Comparison of ENCODE assay signal across 10 cellular contexts in genomic region chr15:96340348-96340610, GRCh38. TPM values are rescaled to one million over a fixed set of nuclear protein-coding genes. Genes with fewer than 3 reads are reported as not detected.
DNase-seq lines count a peak whose midpoint lies in the region; ATAC-seq, FAIRE-seq and TF ChIP-seq lines count a peak whose summit lies in the region.
"Had no signal": no experiment of that assay in that cellular context is flagged by ENCODE, and none has a peak within 500 bp of the region (broad histone marks: within the 10 kb centered on the region; RNA-seq: fewer than 3 reads in every experiment).

No MANE protein-coding gene starts in this region.

- intact Hi-C loops in MCF 10A (cut with micrococcal nuclease) (loop anchor here (1.0 kb wide), 1 partner anchor 9 kb away; no protein-coding TSS in a partner anchor), HepG2 (cut with micrococcal nuclease; ENCODE audit: unreplicated experiment) (no loop called here)

- H3K27me3 ChIP-seq in KMS-11 (ENCODE audit: insufficient read depth, low read depth) (no peaks in the 10 kb centered on the region), HepG2 (ENCODE audit: control insufficient read depth in 1 of 2, insufficient read depth in 2 of 2, low read length in 2 of 2) (no peaks in the 10 kb centered on the region)

- peaks cover 34% of the 10 kb centered on the region for H3K4me1 Mint-ChIP-seq in MCF 10A (ENCODE audit: insufficient read depth, unreplicated experiment)
- no peaks in the 10 kb centered on the region for H3K4me1 Mint-ChIP-seq in activated CD8-positive, alpha-beta T cell treated with anti-CD3 and anti-CD28 coated beads, Interleukin-2, amount 10 ng/mL, durations not matched to agents 7 days and 5 days (ENCODE audit: low read depth)

- POLR2A ChIA-PET in MCF 10A (lab: Yijun Ruan, JAX) (interaction anchor here (0.6 to 9.0 kb wide), 7 partner anchors 11 to 1667 kb away, joined by 3 to 156 read pairs (median 3); partner anchors contain the start of gene NR2F2), HepG2 (lab: Yijun Ruan, JAX) (interaction anchor here (0.7 to 1.8 kb wide), 2 partner anchors 14 to 1496 kb away, joined by 3 to 4 read pairs; no protein-coding TSS in a partner anchor)
- POLR2A ChIA-PET in activated CD8-positive, alpha-beta T cell treated with anti-CD3 and anti-CD28 coated beads, Interleukin-2, amount 10 ng/mL, durations not matched to agents 7 days and 5 days (lab: Charles Lee) = no interaction called here

- TF ChIP-seq POLR2A in HepG2 (IDR thresholded peaks at IDR 0.05; ENCODE audit: insufficient read depth in 1 of 2, low read depth in 2 of 2, low read length in 2 of 2) = no peak

- in situ Hi-C loops in HepG2 (cut with HindIII; ENCODE audit: extremely low pct_ligation_motif_present, low pct_unique_long_range_greater_than_20kb) = loop anchor here (10.0 to 25.0 kb wide), 4 partner anchors 578 to 1665 kb away; no protein-coding TSS in a partner anchor

- no peak overlapping the region for H3K4me3 ChIP-seq in KMS-11 (IDR thresholded peaks at IDR 0.05; ENCODE audit: insufficient read depth, low read depth, low read length)
- no peak overlapping the region for H3K4me3 ChIP-seq in HepG2 (replicated peaks in 1 of 3; ENCODE audit: insufficient read depth in 1 of 3, low read depth in 2 of 3, low read length in 3 of 3)

- peaks cover 16% of the 10 kb centered on the region for H3K36me3 Mint-ChIP-seq in MCF 10A (ENCODE audit: insufficient read depth, unreplicated experiment)
- peaks cover 11% of the 10 kb centered on the region for H3K36me3 Mint-ChIP-seq in activated CD8-positive, alpha-beta T cell treated with anti-CD3 and anti-CD28 coated beads, Interleukin-2, amount 10 ng/mL, durations not matched to agents 7 days and 5 days (ENCODE audit: low read depth)

- H3K4me3 Mint-ChIP-seq in MCF 10A (ENCODE audit: unreplicated experiment) = peak overlapping the region; percentile 84
- H3K4me3 Mint-ChIP-seq in activated CD8-positive, alpha-beta T cell treated with anti-CD3 and anti-CD28 coated beads, Interleukin-2, amount 10 ng/mL, durations not matched to agents 7 days and 5 days = no peak overlapping the region

- peak overlapping the region; percentile 98 for H3K9ac ChIP-seq in KMS-11
- H3K9ac ChIP-seq in HepG2 (ENCODE audit: insufficient read depth, low read depth, low read length) = no peak overlapping the region

- CTCF ChIA-PET in MCF 10A (lab: Yijun Ruan, JAX) = interaction anchor here (0.8 to 2.8 kb wide), 4 partner anchors 9 to 51 kb away, joined by 4 to 20 read pairs (median 10); no protein-coding TSS in a partner anchor
- CTCF ChIA-PET in HepG2 (lab: Yijun Ruan, JAX; ENCODE audit: low intra/inter-chr PET ratio, low total read pairs) = no interaction called here
- CTCF ChIA-PET in activated CD8-positive, alpha-beta T cell treated with anti-CD3 and anti-CD28 coated beads, Interleukin-2, amount 10 ng/mL, durations not matched to agents 7 days and 5 days (lab: Charles Lee) = interaction anchor here (1.1 kb wide), 1 partner anchor 26 kb away, joined by 3 read pairs; no protein-coding TSS in a partner anchor

- FAIRE-seq in HepG2 (lab: Jason Lieb, UNC) = no peak

- H3K79me2 ChIP-seq in KMS-11 (ENCODE audit: insufficient read depth, low read depth) (peaks cover 30% of the 10 kb centered on the region; the same call in 1 of the 2 replicates), HepG2 (ENCODE audit: insufficient read depth, low read length) (peaks cover 61% of the 10 kb centered on the region)

- peak overlapping the region; percentile 96 for H3K4me2 ChIP-seq in KMS-11
- peak overlapping the region; percentile 85; the same call in 1 of the 2 replicates for H3K4me2 ChIP-seq in HepG2 (ENCODE audit: low read depth, low read length)

- TF ChIP-seq RAD21 in HepG2 (CRISPR knock-in tag; IDR thresholded peaks at IDR 0.05) = no peak

- H3K9me3 ChIP-seq in HepG2 (ENCODE audit: low read length) = no peaks in the 10 kb centered on the region

- H3K27ac ChIP-seq in KMS-11 (peak overlapping the region; percentile 97), HepG2 (ENCODE audit: extremely low read length, insufficient read depth, low read length) (no peak overlapping the region), temporal lobe (ENCODE audit: low read depth, low read length) (peak overlapping the region; percentile 69)

- no peak for DNase-seq in MCF 10A (ENCODE audit: unreplicated experiment)
- DNase-seq in HepG2 (ENCODE audit: low spot score) = no peak
- no peak for DNase-seq in H4 (ENCODE audit: low spot score)
- DNase-seq in activated CD8-positive, alpha-beta T cell treated with anti-CD3 and anti-CD28 coated beads, Interleukin-2, amount 10 ng/mL, durations not matched to agents 7 days and 5 days = no peak
- DNase-seq: activated CD4-positive, CD25-positive, alpha-beta regulatory T cell treated with anti-CD3 and anti-CD28 coated beads, Interleukin-2, amount 50 U/mL, for 72 hours; erythroblast; NCI-H345 had no signal

- no peaks in the 10 kb centered on the region for H3K27me3 Mint-ChIP-seq in MCF 10A (ENCODE audit: insufficient read depth, unreplicated experiment)
- H3K27me3 Mint-ChIP-seq in activated CD8-positive, alpha-beta T cell treated with anti-CD3 and anti-CD28 coated beads, Interleukin-2, amount 10 ng/mL, durations not matched to agents 7 days and 5 days (ENCODE audit: low read depth) = peaks cover 82% of the 10 kb centered on the region

- 97% methylated on average over 11 of the region's 11 CpGs for WGBS in HepG2 (ENCODE audit: low lambda C conversion rate)

- TF ChIP-seq CTCF in KMS-11 (conservative IDR thresholded peaks at IDR 0.05; ENCODE audit: low read depth, low read length) = no peak
- no peak for TF ChIP-seq CTCF in MCF 10A (IDR thresholded peaks at IDR 0.05; ENCODE audit: unreplicated experiment)
- TF ChIP-seq CTCF in HepG2 (CRISPR knock-in tag; IDR thresholded peaks at IDR 0.05) = no peak

- H2AFZ ChIP-seq in KMS-11 (ENCODE audit: low read depth) = peak overlapping the region; percentile 50
- H2AFZ ChIP-seq in HepG2 (ENCODE audit: low read length) = no peak overlapping the region

- BruUV-seq in MCF 10A (replicated peaks; lab: Mats Ljungman, UMichigan) (TSS peak; percentile 66), HepG2 (replicated peaks; lab: Mats Ljungman, UMichigan) (no TSS peak)

- TF ChIP-seq EP300 in HepG2 (IDR thresholded peaks at IDR 0.05; ENCODE audit: low read depth in 2 of 2, low read length in 2 of 2) = no peak
- no peak for TF ChIP-seq EP300 in HepG2 (CRISPR knock-in tag; IDR thresholded peaks at IDR 0.05; ENCODE audit: borderline replicate concordance)

- H3K36me3 ChIP-seq in KMS-11 (ENCODE audit: insufficient read depth) (no peaks in the 10 kb centered on the region), HepG2 (replicated peaks in 1 of 2; ENCODE audit: control insufficient read depth in 1 of 2, insufficient read depth in 2 of 2, low read length in 2 of 2) (peaks cover 1 to 10% of the 10 kb centered on the region in 2 experiments; a peak in 3 of 5 replicates)

- H3K4me1 ChIP-seq in KMS-11 (ENCODE audit: low read depth, poor library complexity, severe bottlenecking) (peaks cover 42% of the 10 kb centered on the region), HepG2 (ENCODE audit: insufficient read depth, low read length) (peaks cover 44% of the 10 kb centered on the region)

- no peak for ATAC-seq in HepG2
- no peak for ATAC-seq in activated CD8-positive, alpha-beta T cell treated with anti-CD3 and anti-CD28 coated beads, Interleukin-2, amount 10 ng/mL, durations not matched to agents 7 days and 5 days
- no peak for ATAC-seq in GM18868 (IDR thresholded peaks at IDR 0.05; ENCODE audit: unreplicated experiment)

- H3K27ac Mint-ChIP-seq in MCF 10A (ENCODE audit: low read depth, unreplicated experiment) = peak overlapping the region; percentile 98
- H3K27ac Mint-ChIP-seq in activated CD8-positive, alpha-beta T cell treated with anti-CD3 and anti-CD28 coated beads, Interleukin-2, amount 10 ng/mL, durations not matched to agents 7 days and 5 days = no peak overlapping the region

- H3K9me3 Mint-ChIP-seq in MCF 10A (ENCODE audit: unreplicated experiment) = no peaks in the 10 kb centered on the region
- H3K9me3 Mint-ChIP-seq in activated CD8-positive, alpha-beta T cell treated with anti-CD3 and anti-CD28 coated beads, Interleukin-2, amount 10 ng/mL, durations not matched to agents 7 days and 5 days (ENCODE audit: insufficient read depth) = no peaks in the 10 kb centered on the region

- H4K20me1 ChIP-seq in KMS-11 (ENCODE audit: insufficient read depth) (no peaks in the 10 kb centered on the region), HepG2 (ENCODE audit: insufficient read depth, low read length) (peaks cover 14% of the 10 kb centered on the region)

RNA-seq across cellular contexts. Expression of gene NR2F2, which starts 9.8 kb away (rescaled TPM):
- total RNA-seq in MCF 10A (2022) = 9.6 and 10.9 TPM in 2 replicates
- total RNA-seq in HepG2 (2016; rRNA removed; fragmentation: Illumina TruSeq; extraction: Trizol) = 3.5 and 5.0 TPM in 2 replicates
- 0.61 and 0.79 TPM in 2 replicates for total RNA-seq in HepG2 (2016; cell fraction: cytosol; rRNA removed; fragmentation: Illumina TruSeq; extraction: Trizol; ENCODE audit: low read depth)
- total RNA-seq in HepG2 (2016; cell fraction: insoluble cytoplasmic fraction; rRNA removed; fragmentation: Illumina TruSeq; extraction: Trizol) = 3.8 and 4.3 TPM in 2 replicates
- 2.4 and 2.8 TPM in 2 replicates for total RNA-seq in HepG2 (2016; cell fraction: membrane; rRNA removed; fragmentation: Illumina TruSeq; extraction: Trizol)
- total RNA-seq in HepG2 (2016; cell fraction: nucleus; rRNA removed; fragmentation: Illumina TruSeq; extraction: Trizol) = 8.2 and 8.4 TPM in 2 replicates
- 4.0 and 4.7 TPM in 2 replicates for polyA plus RNA-seq in HepG2 (2011; rRNA removed)
- 3.5 and 3.6 TPM in 2 replicates for polyA plus RNA-seq in HepG2 (2011; cell fraction: cytosol; rRNA removed)
- 13.5 and 15.0 TPM in 2 replicates for polyA plus RNA-seq in HepG2 (2011; cell fraction: nucleus; rRNA removed)
- polyA plus RNA-seq in HepG2 (2012) = 20.1 and 28.6 TPM in 2 replicates
- 0.70 TPM in 2 replicates for polyA plus RNA-seq in HepG2 (2016; cell fraction: cytosol; fragmentation: Illumina TruSeq; extraction: Trizol; ENCODE audit: low read depth)
- polyA plus RNA-seq in HepG2 (2016; cell fraction: insoluble cytoplasmic fraction; fragmentation: Illumina TruSeq; extraction: Trizol; ENCODE audit: low read depth) = 14.4 and 16.5 TPM in 2 replicates
- polyA plus RNA-seq in HepG2 (2016; cell fraction: membrane; fragmentation: Illumina TruSeq; extraction: Trizol; ENCODE audit: low read depth) = 3.3 and 3.6 TPM in 2 replicates
- polyA plus RNA-seq in HepG2 (2016; cell fraction: nucleus; fragmentation: Illumina TruSeq; extraction: Trizol; ENCODE audit: insufficient read depth, low read depth) = 27.1 and 27.3 TPM in 2 replicates
- polyA minus RNA-seq in HepG2 (2011; rRNA and poly(A)+ RNA removed; ENCODE audit: low replicate concordance) = 15.2 and 51.3 TPM in 2 replicates
- 6.7 and 11.9 TPM in 2 replicates for polyA minus RNA-seq in HepG2 (2011; cell fraction: cytosol; rRNA and poly(A)+ RNA removed)
- 11.7 and 14.2 TPM in 2 replicates for polyA minus RNA-seq in HepG2 (2011; cell fraction: nucleus; rRNA and poly(A)+ RNA removed)
- total RNA-seq in temporal lobe = 4.4 TPM
- total RNA-seq in H4 (2014; rRNA removed; shearing (Covaris generic)) = 3.1 and 4.0 TPM in 2 replicates
- not detected for total RNA-seq in activated CD8-positive, alpha-beta T cell treated with anti-CD3 and anti-CD28 coated beads, Interleukin-2, amount 10 ng/mL, durations not matched to agents 7 days and 5 days
